Comparison of ENCODE assay signal across 21 cellular contexts in the genomic region with DNA sequence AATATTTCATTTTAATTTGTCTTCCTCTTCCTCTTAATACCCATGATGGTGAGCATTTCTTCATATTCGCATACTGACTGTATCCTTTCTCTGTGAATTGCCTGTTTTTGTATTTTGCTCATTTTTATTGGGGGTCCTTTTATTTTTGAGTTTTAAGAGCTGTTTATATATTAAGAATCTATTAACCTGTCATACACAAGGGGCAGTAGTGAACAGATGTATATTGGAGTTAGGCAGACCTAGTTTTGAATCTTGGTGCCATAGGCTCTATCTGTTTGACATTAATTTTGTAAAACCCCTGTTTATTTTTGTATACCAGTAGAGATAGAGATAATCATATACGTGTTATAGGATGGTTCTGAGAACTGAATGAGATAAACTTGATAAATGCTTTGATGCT. TPM values are rescaled to one million over a fixed set of nuclear protein-coding genes. Genes with fewer than 3 reads are reported as not detected.
DNase-seq lines count a peak whose midpoint lies in the region; ATAC-seq and TF ChIP-seq lines count a peak whose summit lies in the region.
"Had no signal": no experiment of that assay in that cellular context is flagged by ENCODE, and none has a peak within 500 bp of the region (broad histone marks: within the 10 kb centered on the region; RNA-seq: fewer than 3 reads in every experiment).

No MANE protein-coding gene starts in this region.

- H3K36me3 Mint-ChIP-seq in chondrocyte (ENCODE audit: low read depth), result no peaks in the 10 kb centered on the region

- no peaks in the 10 kb centered on the region for H3K79me2 ChIP-seq in PC-9 (ENCODE audit: low read depth)

- H3K4me1 Mint-ChIP-seq in chondrocyte (ENCODE audit: low read depth), result no peaks in the 10 kb centered on the region

- TF ChIP-seq CTCF in cardiac muscle cell (IDR thresholded peaks at IDR 0.05; ENCODE audit: low read depth, low read length), result peak; percentile 23
- no peak for TF ChIP-seq CTCF in left ventricle myocardium inferior (IDR thresholded peaks at IDR 0.05; ENCODE audit: borderline replicate concordance)
- TF ChIP-seq CTCF in PC-9 (conservative IDR thresholded peaks at IDR 0.05), result peak; percentile 47; the same call in 1 of the 2 replicates
- TF ChIP-seq CTCF in chondrocyte (IDR thresholded peaks at IDR 0.05), result peak; percentile 40
- TF ChIP-seq CTCF in retinal pigment epithelial cell (conservative IDR thresholded peaks at IDR 0.05; ENCODE audit: low read depth, low read length), result peak; percentile 8

- H3K36me3 ChIP-seq in cardiac muscle cell, result no peaks in the 10 kb centered on the region
- H3K36me3 ChIP-seq in left ventricle myocardium inferior, result no peaks in the 10 kb centered on the region
- H3K36me3 ChIP-seq in PC-9 (ENCODE audit: low read depth), result no peaks in the 10 kb centered on the region

- CTCF ChIA-PET in PC-9 (lab: Charles Lee), result no interaction called here

- no peak for ATAC-seq in GM21825 (IDR thresholded peaks at IDR 0.05; ENCODE audit: unreplicated experiment)
- ATAC-seq: GM23338, K562, Right ventricle myocardium inferior had no signal

- no peaks in the 10 kb centered on the region for H3K27me3 ChIP-seq in cardiac muscle cell
- peaks cover 89% of the 10 kb centered on the region for H3K27me3 ChIP-seq in left ventricle myocardium inferior (ENCODE audit: low read depth)
- no peaks in the 10 kb centered on the region for H3K27me3 ChIP-seq in PC-9 (ENCODE audit: insufficient read depth, low read depth)

- H3K4me3 Mint-ChIP-seq in chondrocyte (ENCODE audit: unreplicated experiment), result no peak overlapping the region
- H3K4me3 Mint-ChIP-seq: GM23338 had no signal

- no peaks in the 10 kb centered on the region for H4K20me1 ChIP-seq in PC-9 (ENCODE audit: insufficient read depth)

- H3K4me3 ChIP-seq in cardiac muscle cell (no peak overlapping the region), left ventricle myocardium inferior (no peak overlapping the region), PC-9 (no peak overlapping the region), retinal pigment epithelial cell (ENCODE audit: low read length) (no peak overlapping the region)
- H3K4me3 ChIP-seq: GM23338, K562, SK-N-MC had no signal

- no peak overlapping the region for H3K4me2 ChIP-seq in PC-9
- H3K4me2 ChIP-seq: GM23338 had no signal

- BruUV-seq in PC-9 (replicated peaks; lab: Mats Ljungman, UMichigan), result no TSS peak

- H3K27ac ChIP-seq in cardiac muscle cell, result no peak overlapping the region
- H3K27ac ChIP-seq in left ventricle myocardium inferior (replicated peaks), result no peak overlapping the region
- no peak overlapping the region for H3K27ac ChIP-seq in PC-9
- H3K27ac ChIP-seq: HL-60, SK-N-MC had no signal

- peaks cover 10% of the 10 kb centered on the region for H3K9me3 Mint-ChIP-seq in chondrocyte (ENCODE audit: low read depth)
- H3K9me3 Mint-ChIP-seq: GM23338 had no signal

- peaks cover 34% of the 10 kb centered on the region for H3K27me3 Mint-ChIP-seq in chondrocyte (ENCODE audit: low read depth)

- H3K9me2 ChIP-seq in PC-9 (ENCODE audit: insufficient read depth), result no peaks in the 10 kb centered on the region

- intact Hi-C loops in left ventricle myocardium inferior (cut with micrococcal nuclease) (no loop called here), PC-9 (cut with micrococcal nuclease; ENCODE audit: unreplicated experiment) (no loop called here)

- no peaks in the 10 kb centered on the region for H3K4me1 ChIP-seq in cardiac muscle cell (ENCODE audit: low read depth)
- H3K4me1 ChIP-seq in left ventricle myocardium inferior, result no peaks in the 10 kb centered on the region
- H3K4me1 ChIP-seq in PC-9 (replicated peaks; ENCODE audit: insufficient read depth), result no peaks in the 10 kb centered on the region

- no peaks in the 10 kb centered on the region for H3K9me3 ChIP-seq in cardiac muscle cell (ENCODE audit: low read depth)
- H3K9me3 ChIP-seq in left ventricle myocardium inferior (replicated peaks), result no peaks in the 10 kb centered on the region
- no peaks in the 10 kb centered on the region for H3K9me3 ChIP-seq in PC-9 (ENCODE audit: insufficient read depth, low read depth)

- no peak overlapping the region for H3K27ac Mint-ChIP-seq in chondrocyte (ENCODE audit: unreplicated experiment)
- H3K27ac Mint-ChIP-seq: GM23338 had no signal

- DNase-seq in cardiac muscle cell (ENCODE audit: low read depth in 1 of 2, low spot score in 1 of 2), result no peak
- no peak for DNase-seq in left ventricle myocardium inferior
- no peak for DNase-seq in PC-9
- DNase-seq in chondrocyte (ENCODE audit: low spot score), result no peak
- no peak for DNase-seq in retinal pigment epithelial cell (ENCODE audit: low read depth)
- DNase-seq in SKM-1 (lab: John Stamatoyannopoulos, UW; ENCODE audit: unreplicated experiment), result no peak
- no peak for DNase-seq in NCI-H2107 (lab: John Stamatoyannopoulos, UW)
- DNase-seq: 8988T, DMS79, GDM1, NCI-H1105, NCI-H187 treated with DMSO at 0.1 percent for 48 hours, NCI-H2171 treated with DMSO at 0.1 percent for 48 hours had no signal

- POLR2A ChIA-PET in PC-9 (lab: Charles Lee; ENCODE audit: unreplicated experiment), result interaction anchor here (0.7 kb wide), 1 partner anchor 1251 kb away, joined by 7 read pairs; no protein-coding TSS in a partner anchor

- H3F3A ChIP-seq in PC-9 (ENCODE audit: insufficient read depth, low read depth), result no peaks in the 10 kb centered on the region

- no peak overlapping the region for H2AFZ ChIP-seq in PC-9
- H2AFZ ChIP-seq: GM23338 had no signal

RNA-seq across cellular contexts. Expression of gene WFDC5, which starts 3.1 kb away (rescaled TPM):
- total RNA-seq in cardiac muscle cell (not detected in 2 replicates), left ventricle myocardium inferior (not detected), PC-9 (2021) (not detected in 2 replicates), chondrocyte (not detected in 3 replicates)
- not detected in 2 replicates for polyA plus RNA-seq in cardiac muscle cell
- total RNA-seq: GM23338, K562, MCF 10A, NCI-H460, Right ventricle myocardium inferior had no signal
- polyA plus RNA-seq: GM23338, K562 had no signal

RNA-seq across cellular contexts. Expression of gene WFDC12, which starts 6.2 kb away (rescaled TPM):
- total RNA-seq in cardiac muscle cell (not detected in 2 replicates), left ventricle myocardium inferior (not detected), PC-9 (2021) (not detected in 2 replicates), chondrocyte (not detected in 3 replicates)
- polyA plus RNA-seq in cardiac muscle cell, result not detected in 2 replicates
- total RNA-seq: GM23338, K562, MCF 10A, NCI-H460, Right ventricle myocardium inferior had no signal
- polyA plus RNA-seq: GM23338, K562 had no signal

RNA-seq across cellular contexts. Expression of gene KCNS1, which starts 17.1 kb away (rescaled TPM):
- not detected in 2 replicates for total RNA-seq in cardiac muscle cell
- 0.19 TPM in 1 of 2 replicates, not detected in the other for polyA plus RNA-seq in cardiac muscle cell
- 0.14 TPM for total RNA-seq in left ventricle myocardium inferior
- total RNA-seq in PC-9 (2021), result 0.15 TPM in 1 of 2 replicates, not detected in the other
- total RNA-seq in chondrocyte, result 0.55 to 1.1 TPM (median 0.59 TPM) in 3 replicates
- total RNA-seq: K562, MCF 10A, NCI-H460, Right ventricle myocardium inferior had no signal
- polyA plus RNA-seq: K562 had no signal

RNA-seq across cellular contexts. Expression of gene PI3, which starts 56.7 kb away (rescaled TPM):
- total RNA-seq in cardiac muscle cell (not detected in 2 replicates), left ventricle myocardium inferior (not detected), PC-9 (2021) (4.6 and 6.6 TPM in 2 replicates), chondrocyte (not detected in 3 replicates)
- not detected in 2 replicates for polyA plus RNA-seq in cardiac muscle cell
- total RNA-seq: GM23338, K562, NCI-H460, Right ventricle myocardium inferior had no signal
- polyA plus RNA-seq: GM23338, K562 had no signal
